In the genomic region with DNA sequence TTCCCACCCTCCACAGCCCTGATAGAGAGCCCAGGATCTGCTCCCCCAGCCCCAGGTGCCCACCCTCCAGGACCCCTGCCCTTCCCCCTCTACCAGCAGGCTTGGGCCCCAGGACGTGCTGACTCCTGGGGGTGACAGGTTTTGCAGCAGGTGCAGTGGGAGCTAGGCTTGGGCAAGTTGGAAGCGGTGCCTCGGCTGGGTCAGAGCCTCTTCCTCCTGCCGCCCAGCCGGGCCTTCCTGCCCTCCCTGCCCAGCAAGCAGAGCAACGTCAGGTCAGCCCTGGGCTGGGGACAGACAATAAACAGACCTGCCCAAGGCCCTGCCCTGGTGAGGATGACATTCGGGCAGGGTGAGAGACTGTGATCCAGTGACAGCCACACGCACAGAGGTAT, we compare ENCODE assay signal across 14 cellular contexts. TPM values are rescaled to one million over a fixed set of nuclear protein-coding genes. Genes with fewer than 3 reads are reported as not detected.
DNase-seq lines count a peak whose midpoint lies in the region; ATAC-seq, FAIRE-seq and TF ChIP-seq lines count a peak whose summit lies in the region.
"Had no signal": no experiment of that assay in that cellular context is flagged by ENCODE, and none has a peak within 500 bp of the region (broad histone marks: within the 10 kb centered on the region; RNA-seq: fewer than 3 reads in every experiment).

No MANE protein-coding gene starts in this region.

- H3K4me1 ChIP-seq in K562 (replicated peaks in 1 of 2; ENCODE audit: control insufficient read depth in 2 of 2, insufficient read depth in 2 of 2, low read length in 2 of 2), result peaks cover 0 to 11% of the 10 kb centered on the region in 2 experiments; a peak in 4 of 5 replicates
- H3K4me1 ChIP-seq: neural progenitor cell had no signal

- H3K4me3 Mint-ChIP-seq in stimulated activated naive CD8-positive, alpha-beta T cell treated with anti-CD3 and anti-CD28 coated beads, Interleukin-15, amount 100 ng/mL, for 72 hours, result no peak overlapping the region
- H3K4me3 Mint-ChIP-seq in mesothelial cell of epicardium, result no peak overlapping the region
- H3K4me3 Mint-ChIP-seq: neural progenitor cell had no signal

- intact Hi-C loops in K562 (cut with micrococcal nuclease), result loop anchor here (1.0 to 5.0 kb wide), 2 partner anchors 65 to 225 kb away; no protein-coding TSS in a partner anchor

- POLR2A ChIA-PET in K562 (lab: Yijun Ruan, JAX), result no interaction called here

- H3K79me2 ChIP-seq in K562 (ENCODE audit: control insufficient read depth, insufficient read depth, low read length), result no peaks in the 10 kb centered on the region

- 40% methylated on average over 6 of the region's 8 CpGs for WGBS in K562 (ENCODE audit: insufficient coverage, low coverage, missing lambda C conversion rate)

- ATAC-seq in stimulated activated naive CD8-positive, alpha-beta T cell treated with anti-CD3 and anti-CD28 coated beads, Interleukin-15, Interleukin-2, amounts not matched to agents 100 U/mL and 50 U/mL, for 24 hours, result peak; percentile 36
- ATAC-seq in stimulated activated naive CD8-positive, alpha-beta T cell treated with anti-CD3 and anti-CD28 coated beads, Interleukin-15, amount 100 ng/mL, for 72 hours, result no peak
- ATAC-seq in K562 (peak; percentile 24), HG03521 (IDR thresholded peaks at IDR 0.05; ENCODE audit: unreplicated experiment) (no peak), HG03280 (IDR thresholded peaks at IDR 0.05; ENCODE audit: unreplicated experiment) (no peak)

- DNase-seq in stimulated activated naive CD8-positive, alpha-beta T cell treated with anti-CD3 and anti-CD28 coated beads, Interleukin-15, Interleukin-2, amounts not matched to agents 100 U/mL and 50 U/mL, for 24 hours, result no peak
- no peak for DNase-seq in stimulated activated naive CD8-positive, alpha-beta T cell treated with anti-CD3 and anti-CD28 coated beads, Interleukin-15, amount 100 ng/mL, for 72 hours
- DNase-seq in K562 (ENCODE audit: extremely low read depth in 1 of 4, low spot score in 3 of 4), result no peak
- no peak for DNase-seq in mesothelial cell of epicardium (ENCODE audit: low spot score in 2 of 2, unreplicated experiment in 2 of 2)
- DNase-seq in A172 (ENCODE audit: low spot score), result no peak
- DNase-seq in Ammon's horn (ENCODE audit: low spot score), result no peak
- DNase-seq: NCI-H1436 treated with DMSO at 0.1 percent for 48 hours had no signal

- CTCF ChIA-PET in K562 (lab: Yijun Ruan, JAX; ENCODE audit: low intra/inter-chr PET ratio), result no interaction called here

- no TSS peak for BruUV-seq in K562 (replicated peaks; lab: Mats Ljungman, UMichigan)

- TF ChIP-seq EP300 in K562 (IDR thresholded peaks at IDR 0.05; ENCODE audit: low read length), result no peak

- no peak for TF ChIP-seq POLR2A in K562 (conservative IDR thresholded peaks at IDR 0.05)

- no peaks in the 10 kb centered on the region for H3K9me1 ChIP-seq in K562 (ENCODE audit: control insufficient read depth, insufficient read depth, low read length)

- peaks cover 30% of the 10 kb centered on the region for H3K27me3 Mint-ChIP-seq in stimulated activated naive CD8-positive, alpha-beta T cell treated with anti-CD3 and anti-CD28 coated beads, Interleukin-15, amount 100 ng/mL, for 72 hours
- H3K27me3 Mint-ChIP-seq in mesothelial cell of epicardium (ENCODE audit: low read depth), result no peaks in the 10 kb centered on the region

- H4K20me1 ChIP-seq in K562 (replicated peaks; ENCODE audit: control insufficient read depth, insufficient read depth, low read length), result no peaks in the 10 kb centered on the region; the same call in 1 of the 2 replicates

- H2AFZ ChIP-seq in K562 (ENCODE audit: low read depth, low read length), result no peak overlapping the region
- H2AFZ ChIP-seq: neural progenitor cell had no signal

- no peak overlapping the region for H3K27ac ChIP-seq in K562 (ENCODE audit: extremely low read depth, low read depth, low read length)
- H3K27ac ChIP-seq: neural progenitor cell, upper lobe of left lung had no signal

- no peak for TF ChIP-seq CTCF in K562 (IDR thresholded peaks at IDR 0.05 in 2 of 3, conservative IDR thresholded peaks at IDR 0.05 in 1 of 3; ENCODE audit: insufficient read depth in 2 of 3, low read depth in 1 of 3, low read length in 3 of 3)
- peak; percentile 24 for TF ChIP-seq CTCF in mesothelial cell of epicardium (IDR thresholded peaks at IDR 0.05; ENCODE audit: unreplicated experiment)

- in situ Hi-C loops in K562 (cut with MboI), result no loop called here

- no peak overlapping the region for H3K9ac ChIP-seq in K562 (ENCODE audit: insufficient read depth in 1 of 2, low read depth in 2 of 2, low read length in 2 of 2)
- H3K9ac ChIP-seq: neural progenitor cell had no signal

- no peak for TF ChIP-seq RAD21 in K562 (CRISPR knock-in tag; conservative IDR thresholded peaks at IDR 0.05 in 1 of 2, IDR thresholded peaks at IDR 0.05 in 1 of 2)

- H3K4me1 Mint-ChIP-seq in stimulated activated naive CD8-positive, alpha-beta T cell treated with anti-CD3 and anti-CD28 coated beads, Interleukin-15, amount 100 ng/mL, for 72 hours, result no peaks in the 10 kb centered on the region
- H3K4me1 Mint-ChIP-seq in mesothelial cell of epicardium, result peaks cover 3% of the 10 kb centered on the region

- no peak overlapping the region for H3K27ac Mint-ChIP-seq in stimulated activated naive CD8-positive, alpha-beta T cell treated with anti-CD3 and anti-CD28 coated beads, Interleukin-15, amount 100 ng/mL, for 72 hours
- H3K27ac Mint-ChIP-seq in mesothelial cell of epicardium, result no peak overlapping the region

- no peak overlapping the region for H3K4me2 ChIP-seq in K562 (ENCODE audit: insufficient read depth, low read length)
- H3K4me2 ChIP-seq: neural progenitor cell had no signal

- no peaks in the 10 kb centered on the region for H3K9me3 ChIP-seq in K562 (replicated peaks; ENCODE audit: control insufficient read depth, insufficient read depth, low read depth, low read length)
- H3K9me3 ChIP-seq: upper lobe of left lung had no signal

- FAIRE-seq in K562 (lab: Jason Lieb, UNC), result no peak

- H3K36me3 ChIP-seq in K562 (ENCODE audit: control insufficient read depth, insufficient read depth, low read length), result no peaks in the 10 kb centered on the region
- H3K36me3 ChIP-seq: neural progenitor cell, upper lobe of left lung had no signal

- peaks cover 12% of the 10 kb centered on the region for H3K36me3 Mint-ChIP-seq in mesothelial cell of epicardium
- H3K36me3 Mint-ChIP-seq: neural progenitor cell had no signal

- no peaks in the 10 kb centered on the region for H3K27me3 ChIP-seq in K562 (ENCODE audit: control insufficient read depth in 2 of 2, insufficient read depth in 2 of 2, low read length in 2 of 2)
- H3K27me3 ChIP-seq: neural progenitor cell, upper lobe of left lung had no signal

- H3K4me3 ChIP-seq in K562, result no peak overlapping the region
- H3K4me3 ChIP-seq: neural progenitor cell, upper lobe of left lung had no signal

- H3K9me3 Mint-ChIP-seq in stimulated activated naive CD8-positive, alpha-beta T cell treated with anti-CD3 and anti-CD28 coated beads, Interleukin-15, amount 100 ng/mL, for 72 hours, result no peaks in the 10 kb centered on the region
- peaks cover 6% of the 10 kb centered on the region for H3K9me3 Mint-ChIP-seq in mesothelial cell of epicardium
- H3K9me3 Mint-ChIP-seq: neural progenitor cell had no signal

RNA-seq across cellular contexts. Expression of a gene that starts 9.2 kb away (rescaled TPM):
- total RNA-seq in K562 (2011; cell fraction: chromatin; rRNA removed; ENCODE audit: low replicate concordance), result not detected in 2 replicates
- total RNA-seq in K562 (2011; cell fraction: nucleolus; rRNA removed), result not detected in 2 replicates
- not detected in 2 replicates for total RNA-seq in K562 (2011; cell fraction: nucleoplasm; rRNA removed)
- total RNA-seq in K562 (2014; rRNA removed), result not detected in 2 replicates
- total RNA-seq in K562 (2014; rRNA removed; fragmentation: Illumina TruSeq; extraction: Trizol), result not detected in 2 replicates
- not detected in 2 replicates for total RNA-seq in K562 (2015; rRNA removed; fragmentation: Illumina TruSeq; extraction: Trizol)
- 0.11 TPM in 1 of 2 replicates, not detected in the other for total RNA-seq in K562 (2021)
- polyA plus RNA-seq in K562 (2011; rRNA removed), result 0.08 TPM in 1 of 2 replicates, not detected in the other
- polyA plus RNA-seq in K562 (2011; cell fraction: cytosol; rRNA removed), result 0.06 and 0.07 TPM in 2 replicates
- polyA plus RNA-seq in K562 (2011; cell fraction: nucleus; rRNA removed), result not detected in 2 replicates
- 0.07 TPM in 1 of 2 replicates, not detected in the other for polyA plus RNA-seq in K562 (2012)
- not detected in 2 replicates for polyA plus RNA-seq in K562 (2014; fragmentation: Illumina TruSeq; extraction: Trizol)
- polyA plus RNA-seq in K562 (2014; fragmentation: Nextera tagmentation; extraction: Ambion mirVana), result not detected
- 0.05 and 0.34 TPM in 2 replicates for polyA plus RNA-seq in K562 (2014; rRNA removed)
- polyA minus RNA-seq in K562 (2011; rRNA and poly(A)+ RNA removed), result not detected in 2 replicates
- polyA minus RNA-seq in K562 (2011; cell fraction: cytosol; rRNA and poly(A)+ RNA removed), result not detected in 2 replicates
- polyA minus RNA-seq in K562 (2011; cell fraction: nucleus; rRNA and poly(A)+ RNA removed), result not detected in 2 replicates
- 11.7 to 14.8 TPM (median 12.2 TPM) in 3 replicates for total RNA-seq in mesothelial cell of epicardium
- not detected in 2 replicates for total RNA-seq in A172 (2014; rRNA removed; shearing (Covaris generic))
- total RNA-seq: LHCN-M2, lung microvascular endothelial cell, skeletal muscle tissue had no signal

RNA-seq across cellular contexts. Expression of a gene that starts 16.5 kb away (rescaled TPM):
- not detected in 2 replicates for total RNA-seq in K562 (2011; cell fraction: chromatin; rRNA removed; ENCODE audit: low replicate concordance)
- total RNA-seq in K562 (2011; cell fraction: nucleolus; rRNA removed), result not detected in 2 replicates
- not detected in 2 replicates for total RNA-seq in K562 (2011; cell fraction: nucleoplasm; rRNA removed)
- total RNA-seq in K562 (2014; rRNA removed) (not detected in 2 replicates), K562 (2014; rRNA removed; fragmentation: Illumina TruSeq; extraction: Trizol) (not detected in 2 replicates), K562 (2015; rRNA removed; fragmentation: Illumina TruSeq; extraction: Trizol) (not detected in 2 replicates), K562 (2021) (0.36 TPM in 1 of 2 replicates, not detected in the other), mesothelial cell of epicardium (not detected in 3 replicates)
- polyA plus RNA-seq in K562 (2011; rRNA removed) (not detected in 2 replicates), K562 (2014; fragmentation: Illumina TruSeq; extraction: Trizol) (not detected in 2 replicates), K562 (2014; fragmentation: Nextera tagmentation; extraction: Ambion mirVana) (not detected), K562 (2014; rRNA removed) (not detected in 2 replicates)
- 0.13 TPM in 1 of 2 replicates, not detected in the other for polyA plus RNA-seq in K562 (2011; cell fraction: cytosol; rRNA removed)
- not detected in 2 replicates for polyA plus RNA-seq in K562 (2011; cell fraction: nucleus; rRNA removed)
- polyA plus RNA-seq in K562 (2012), result 0.21 TPM in 1 of 2 replicates, not detected in the other
- polyA minus RNA-seq in K562 (2011; rRNA and poly(A)+ RNA removed), result not detected in 2 replicates
- not detected in 2 replicates for polyA minus RNA-seq in K562 (2011; cell fraction: cytosol; rRNA and poly(A)+ RNA removed)
- not detected in 2 replicates for polyA minus RNA-seq in K562 (2011; cell fraction: nucleus; rRNA and poly(A)+ RNA removed)
- total RNA-seq in A172 (2014; rRNA removed; shearing (Covaris generic)), result not detected in 2 replicates
- total RNA-seq: LHCN-M2, lung microvascular endothelial cell, skeletal muscle tissue had no signal

RNA-seq across cellular contexts. Expression of a gene that starts 57.3 kb away (rescaled TPM):
- total RNA-seq in K562 (2011; cell fraction: chromatin; rRNA removed; ENCODE audit: low replicate concordance), result not detected in 2 replicates
- total RNA-seq in K562 (2011; cell fraction: nucleolus; rRNA removed), result not detected in 2 replicates
- not detected in 2 replicates for total RNA-seq in K562 (2011; cell fraction: nucleoplasm; rRNA removed)
- total RNA-seq in K562 (2014; rRNA removed), result not detected in 2 replicates
- not detected in 2 replicates for total RNA-seq in K562 (2014; rRNA removed; fragmentation: Illumina TruSeq; extraction: Trizol)
- total RNA-seq in K562 (2015; rRNA removed; fragmentation: Illumina TruSeq; extraction: Trizol), result not detected in 2 replicates
- total RNA-seq in K562 (2021), result not detected in 2 replicates
- not detected in 2 replicates for polyA plus RNA-seq in K562 (2011; rRNA removed)
- not detected in 2 replicates for polyA plus RNA-seq in K562 (2011; cell fraction: cytosol; rRNA removed)
- polyA plus RNA-seq in K562 (2011; cell fraction: nucleus; rRNA removed), result not detected in 2 replicates
- not detected in 2 replicates for polyA plus RNA-seq in K562 (2012)
- polyA plus RNA-seq in K562 (2014; fragmentation: Illumina TruSeq; extraction: Trizol), result not detected in 2 replicates
- polyA plus RNA-seq in K562 (2014; fragmentation: Nextera tagmentation; extraction: Ambion mirVana), result not detected
- not detected in 2 replicates for polyA plus RNA-seq in K562 (2014; rRNA removed)
- polyA minus RNA-seq in K562 (2011; rRNA and poly(A)+ RNA removed), result not detected in 2 replicates
- polyA minus RNA-seq in K562 (2011; cell fraction: cytosol; rRNA and poly(A)+ RNA removed), result not detected in 2 replicates
- polyA minus RNA-seq in K562 (2011; cell fraction: nucleus; rRNA and poly(A)+ RNA removed), result not detected in 2 replicates
- not detected in 3 replicates for total RNA-seq in mesothelial cell of epicardium
- total RNA-seq in A172 (2014; rRNA removed; shearing (Covaris generic)), result not detected in 2 replicates
- total RNA-seq: LHCN-M2, lung microvascular endothelial cell, skeletal muscle tissue, upper lobe of left lung had no signal

Comparison
In these comparisons a context has a peak if more than half of its experiments do, and no peak if none do; other contexts are left out.
1. ATAC-seq: peak in stimulated activated naive CD8-positive, alpha-beta T cell treated with anti-CD3 and anti-CD28 coated beads, Interleukin-15, Interleukin-2, amounts not matched to agents 100 U/mL and 50 U/mL, for 24 hours (single experiment) and K562 (single experiment); none in stimulated activated naive CD8-positive, alpha-beta T cell treated with anti-CD3 and anti-CD28 coated beads, Interleukin-15, amount 100 ng/mL, for 72 hours (single experiment), HG03521 (single experiment) and HG03280 (single experiment).
2. RNA of a gene that starts 9.2 kb away (total RNA-seq): 11.7 to 14.8 TPM in mesothelial cell of epicardium; 0.11 TPM in K562 and not detected in A172; every median in the first group is over 10 times any median in the second.